In the genomic region with DNA sequence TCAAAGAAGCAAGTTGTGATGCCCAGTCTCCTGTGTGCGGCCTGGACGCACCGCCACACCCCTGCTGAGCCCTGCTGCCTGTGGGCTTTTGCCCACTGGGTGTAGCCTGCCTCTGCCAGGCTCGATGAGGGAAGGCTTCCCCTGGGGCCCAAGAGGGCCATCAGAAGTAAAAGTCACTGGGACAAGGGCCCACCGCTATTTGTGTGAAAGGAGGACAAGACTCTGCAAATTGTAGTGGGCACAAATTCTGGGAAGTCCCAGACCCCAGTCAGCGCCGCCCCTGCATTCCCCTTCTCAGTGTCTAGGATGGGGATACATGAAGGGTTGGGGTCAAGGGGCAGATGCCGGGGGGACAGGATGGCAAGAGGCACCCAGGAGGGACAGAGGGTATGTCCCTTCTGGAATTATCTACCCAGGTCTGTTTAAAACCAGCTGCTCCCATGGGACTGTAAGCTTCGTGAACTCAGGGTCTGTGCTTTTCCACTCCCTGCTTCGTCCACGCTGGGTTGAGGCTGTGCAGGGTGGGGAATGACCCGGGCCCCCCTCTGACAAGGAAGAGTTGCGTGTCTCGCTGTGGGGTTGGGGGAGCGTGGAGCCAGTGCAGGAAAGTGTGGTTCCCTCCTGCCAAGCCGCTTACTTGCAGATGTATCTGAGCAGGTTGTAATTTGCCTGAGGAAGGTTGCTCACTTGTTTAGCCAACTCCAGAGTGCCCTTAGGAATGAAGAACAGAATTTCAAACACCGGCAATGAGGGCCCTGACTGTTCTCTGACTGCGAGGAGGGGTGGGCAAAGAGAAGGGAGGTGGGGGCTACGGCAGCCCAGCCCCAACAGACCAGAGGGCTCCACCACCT, we compare ENCODE assay signal across 18 cellular contexts.
DNase-seq lines count a peak whose midpoint lies in the region; ATAC-seq, FAIRE-seq and TF ChIP-seq lines count a peak whose summit lies in the region.
"Had no signal": no experiment of that assay in that cellular context is flagged by ENCODE, and none has a peak within 500 bp of the region (broad histone marks: within the 10 kb centered on the region; RNA-seq: fewer than 3 reads in every experiment).

No MANE protein-coding gene starts in this region.

- no peak overlapping the region for H2AK5ac ChIP-seq in H1 (ENCODE audit: low read depth, low read length)

- no peak overlapping the region for H2BK5ac ChIP-seq in H1 (ENCODE audit: low read depth, low read length)

- no peak overlapping the region for H2AFZ ChIP-seq in H1 (ENCODE audit: low read length)

- H3K56ac ChIP-seq in H1 (replicated peaks; ENCODE audit: insufficient read length, low read depth, low read length) = no peak overlapping the region

- H3K27me3 Mint-ChIP-seq in nephron progenitor cell (ENCODE audit: low read depth, poor library complexity) = no peaks in the 10 kb centered on the region
- H3K27me3 Mint-ChIP-seq: brain had no signal

- H3K23me2 ChIP-seq in H1 (ENCODE audit: low read depth, low read length) = peaks cover 2% of the 10 kb centered on the region; the same call in 1 of the 2 replicates

- no peak overlapping the region for H2BK15ac ChIP-seq in H1 (ENCODE audit: low read length)

- no peak for ATAC-seq in HG02678 (IDR thresholded peaks at IDR 0.05; ENCODE audit: unreplicated experiment)

- H3K36me3 Mint-ChIP-seq in nephron progenitor cell (ENCODE audit: low read depth) = no peaks in the 10 kb centered on the region
- H3K36me3 Mint-ChIP-seq: activated naive CD8-positive, alpha-beta T cell treated with anti-CD3 and anti-CD28 coated beads for 36 hours; brain had no signal

- no peaks in the 10 kb centered on the region; the same call in 1 of the 2 replicates for H3K79me1 ChIP-seq in H1 (ENCODE audit: low read depth, low read length)

- H3K79me2 ChIP-seq in H1 (ENCODE audit: control insufficient read depth in 1 of 2, insufficient read depth in 2 of 2, low read length in 2 of 2) = no peaks in the 10 kb centered on the region

- H3K36me3 ChIP-seq in BLaER1 (no peaks in the 10 kb centered on the region), H1 (ENCODE audit: control insufficient read depth in 2 of 4, insufficient read depth in 4 of 4, low read length in 3 of 4) (no peaks in the 10 kb centered on the region; a peak in 1 of 8 replicates)
- H3K36me3 ChIP-seq: prostate gland had no signal

- H3K4me3 ChIP-seq in BLaER1 (no peak overlapping the region), H1 (ENCODE audit: extremely low read depth in 1 of 4, insufficient read depth in 2 of 4, low read depth in 3 of 4, low read length in 4 of 4) (no peak overlapping the region)
- H3K4me3 ChIP-seq: prostate gland, smooth muscle cell had no signal

- no peak overlapping the region for H3K18ac ChIP-seq in H1 (ENCODE audit: extremely low read depth, low read length)

- POLR2A ChIA-PET in H1 (lab: Charles Lee; ENCODE audit: partially characterized antibody) = no interaction called here

- TF ChIP-seq RAD21 in H1 (IDR thresholded peaks at IDR 0.05 in 1 of 2, conservative IDR thresholded peaks at IDR 0.05 in 1 of 2; ENCODE audit: low read depth in 2 of 2, low read length in 2 of 2) = no peak

- TF ChIP-seq CTCF in GM10266 (IDR thresholded peaks at IDR 0.05; ENCODE audit: control insufficient read depth, insufficient read depth, low read depth, missing control alignments) (no peak), H1 (IDR thresholded peaks at IDR 0.05; ENCODE audit: control extremely low read depth in 1 of 3, insufficient read depth in 1 of 3, low read depth in 1 of 3, low read length in 3 of 3) (no peak), nephron progenitor cell (IDR thresholded peaks at IDR 0.05) (no peak)

- H4K5ac ChIP-seq in H1 (ENCODE audit: insufficient read length, low read depth, low read length) = no peak overlapping the region

- H3K27me3 ChIP-seq in BLaER1 (no peaks in the 10 kb centered on the region), H1 (replicated peaks in 1 of 4; ENCODE audit: control insufficient read depth in 3 of 4, extremely low read depth in 1 of 4, insufficient read depth in 3 of 4, low read length in 3 of 4) (no peaks in the 10 kb centered on the region)

- H3K14ac ChIP-seq in H1 (ENCODE audit: insufficient read length) = no peak overlapping the region

- TF ChIP-seq POLR2A in H1 (IDR thresholded peaks at IDR 0.05; ENCODE audit: control extremely low read depth in 1 of 2, low read depth in 2 of 2, low read length in 2 of 2) = no peak

- H2BK12ac ChIP-seq in H1 (ENCODE audit: low read depth, low read length) = no peak overlapping the region

- H3K27ac Mint-ChIP-seq in nephron progenitor cell = peak overlapping the region; percentile 59
- H3K27ac Mint-ChIP-seq: activated naive CD8-positive, alpha-beta T cell treated with anti-CD3 and anti-CD28 coated beads for 36 hours; dendritic cell treated with granulocyte-macrophage colony-stimulating factor and Interleukin-4, amounts not matched to agents 40 ng/mL and 50 ng/mL, for 4 days had no signal

- H4K91ac ChIP-seq in H1 (replicated peaks; ENCODE audit: insufficient read length, low read length) = no peak overlapping the region

- CTCF ChIA-PET in H1 (lab: Charles Lee; ENCODE audit: partially characterized antibody) = interaction anchor here (0.6 to 12.6 kb wide), 8 partner anchors 8 to 184 kb away, joined by 3 to 112 read pairs (median 4); no protein-coding TSS in a partner anchor

- FAIRE-seq in H1 (lab: Jason Lieb, UNC) = no peak
- FAIRE-seq: frontal cortex had no signal

- H3K23ac ChIP-seq in H1 (ENCODE audit: insufficient read length) = no peak overlapping the region

- no peaks in the 10 kb centered on the region for H3K9me3 Mint-ChIP-seq in nephron progenitor cell
- H3K9me3 Mint-ChIP-seq: activated naive CD8-positive, alpha-beta T cell treated with anti-CD3 and anti-CD28 coated beads for 36 hours; brain; dendritic cell treated with granulocyte-macrophage colony-stimulating factor and Interleukin-4, amounts not matched to agents 40 ng/mL and 50 ng/mL, for 4 days had no signal

- peak overlapping the region; percentile 51; the same call in 1 of the 2 replicates for H4K8ac ChIP-seq in H1 (ENCODE audit: extremely low read depth, insufficient read depth, low read length)

- H3K27ac ChIP-seq in BLaER1 = peak overlapping the region; percentile 38; the same call in 1 of the 2 replicates
- H3K27ac ChIP-seq in H1 (ENCODE audit: low read depth, low read length) = no peak overlapping the region
- H3K27ac ChIP-seq: prostate gland had no signal

- no peak overlapping the region for H3K4me3 Mint-ChIP-seq in nephron progenitor cell
- H3K4me3 Mint-ChIP-seq: activated naive CD8-positive, alpha-beta T cell treated with anti-CD3 and anti-CD28 coated beads for 36 hours; brain; dendritic cell treated with granulocyte-macrophage colony-stimulating factor and Interleukin-4, amounts not matched to agents 40 ng/mL and 50 ng/mL, for 4 days had no signal

- H3K4ac ChIP-seq in H1 (replicated peaks; ENCODE audit: insufficient read length, low read depth, low read length) = no peak overlapping the region

- H2BK20ac ChIP-seq in H1 (ENCODE audit: low read length) = no peak overlapping the region

- no peaks in the 10 kb centered on the region for H3K9me3 ChIP-seq in BLaER1
- H3K9me3 ChIP-seq in H1 (ENCODE audit: insufficient read depth in 2 of 2, low read depth in 1 of 2, low read length in 1 of 2) = no peaks in the 10 kb centered on the region
- H3K9me3 ChIP-seq: prostate gland had no signal

- H3K4me1 ChIP-seq in BLaER1 = peaks cover 64% of the 10 kb centered on the region
- H3K4me1 ChIP-seq in H1 (replicated peaks in 1 of 4; ENCODE audit: control insufficient read depth in 3 of 4, insufficient read depth in 4 of 4, low read length in 3 of 4) = peaks cover 0 to 5% (median 2%) of the 10 kb centered on the region in 4 experiments; a peak in 4 of 7 replicates
- H3K4me1 ChIP-seq: prostate gland had no signal

- H3K9ac ChIP-seq in BLaER1 = no peak overlapping the region
- H3K9ac ChIP-seq in H1 (replicated peaks in 1 of 4; ENCODE audit: extremely low read depth in 1 of 4, low read depth in 3 of 4, low read length in 3 of 4) = no peak overlapping the region

- H4K20me1 ChIP-seq in BLaER1 = no peaks in the 10 kb centered on the region
- H4K20me1 ChIP-seq in H1 (replicated peaks in 1 of 2; ENCODE audit: control insufficient read depth in 1 of 2, insufficient read depth in 2 of 2, low read length in 2 of 2) = peaks cover 4% of the 10 kb centered on the region in 2 experiments

- TF ChIP-seq EP300 in H1 (IDR thresholded peaks at IDR 0.05; ENCODE audit: borderline replicate concordance in 1 of 2, low read depth in 2 of 2, low read length in 2 of 2) = no peak

- H2BK120ac ChIP-seq in H1 (replicated peaks; ENCODE audit: low read depth, low read length) = no peak overlapping the region

- H3K4me1 Mint-ChIP-seq in nephron progenitor cell = peaks cover 26% of the 10 kb centered on the region
- H3K4me1 Mint-ChIP-seq: activated naive CD8-positive, alpha-beta T cell treated with anti-CD3 and anti-CD28 coated beads for 36 hours had no signal

- DNase-seq in GM10266 (ENCODE audit: extremely low spot score) (peak; percentile 17), H1 (ENCODE audit: low read depth in 1 of 2, low spot score in 2 of 2) (peak in 1 of 2 experiments; percentile 35), nephron progenitor cell (peak; percentile 1), MV-4-11 (lab: John Stamatoyannopoulos, UW) (no peak), NCI-H510A (lab: John Stamatoyannopoulos, UW) (no peak)
- DNase-seq in stimulated activated CD4-positive, alpha-beta T cell treated with anti-CD3 and anti-CD28 coated beads, Interleukin-4, amount 100 ng/mL, for 4 hours = no peak
- DNase-seq: activated CD4-positive, alpha-beta T cell treated with anti-CD3 and anti-CD28 coated beads for 48 hours; activated naive CD8-positive, alpha-beta T cell treated with anti-CD3 and anti-CD28 coated beads for 36 hours; NCI-H2171; NCI-H774; T1000 had no signal

- WGBS in H1 (ENCODE audit: extremely low coverage in 1 of 2, insufficient coverage in 1 of 2, insufficient read length in 1 of 2, insufficient replicate concordance in 2 of 2, low coverage in 1 of 2, low lambda C conversion rate in 2 of 2, missing lambda C conversion rate in 1 of 2), 2 experiments = 92% methylated on average over 17 of the region's 19 CpGs; no CpG with 5 or more reads in 1 of the 2 experiments

- H3K4me2 ChIP-seq in BLaER1 = peak overlapping the region; percentile 84
- H3K4me2 ChIP-seq in H1 (ENCODE audit: insufficient read depth in 1 of 2, low read depth in 2 of 2, low read length in 2 of 2) = no peak overlapping the region
- H3K4me2 ChIP-seq: smooth muscle cell had no signal

TF ChIP-seq in H1, 55 proteins besides CTCF, POLR2A, EP300 and RAD21 (continues in another document):
- no peak for TF ChIP-seq SIN3A (conservative IDR thresholded peaks at IDR 0.05 in 1 of 2, IDR thresholded peaks at IDR 0.05 in 1 of 2; ENCODE audit: low read depth in 1 of 2, low read length in 2 of 2)
- no peak for TF ChIP-seq HDAC2 (IDR thresholded peaks at IDR 0.05; ENCODE audit: borderline replicate concordance in 1 of 2, low read depth in 2 of 2, low read length in 2 of 2)
- no peak for TF ChIP-seq CHD1 (IDR thresholded peaks at IDR 0.05; ENCODE audit: low read depth, low read length)
- TF ChIP-seq CTBP2 (IDR thresholded peaks at IDR 0.05; ENCODE audit: borderline replicate concordance, insufficient read depth, insufficient read length, low read length) = no peak
- no peak for TF ChIP-seq TAF1 (IDR thresholded peaks at IDR 0.05; ENCODE audit: low read depth, low read length)
- TF ChIP-seq BRCA1 (IDR thresholded peaks at IDR 0.05; ENCODE audit: low read depth, low read length) = no peak
- TF ChIP-seq SP1 (IDR thresholded peaks at IDR 0.05; ENCODE audit: low read depth, low read length) = no peak

Comparison
In these comparisons a context has a peak if more than half of its experiments do, and no peak if none do; other contexts are left out.
1. DNase-seq: peak in GM10266 (single experiment) and nephron progenitor cell (single experiment); none in MV-4-11 (single experiment), NCI-H510A (single experiment) and stimulated activated CD4-positive, alpha-beta T cell treated with anti-CD3 and anti-CD28 coated beads, Interleukin-4, amount 100 ng/mL, for 4 hours (0 of 2).